1 cellular context compared by ENCODE assay signal in the genomic region with DNA sequence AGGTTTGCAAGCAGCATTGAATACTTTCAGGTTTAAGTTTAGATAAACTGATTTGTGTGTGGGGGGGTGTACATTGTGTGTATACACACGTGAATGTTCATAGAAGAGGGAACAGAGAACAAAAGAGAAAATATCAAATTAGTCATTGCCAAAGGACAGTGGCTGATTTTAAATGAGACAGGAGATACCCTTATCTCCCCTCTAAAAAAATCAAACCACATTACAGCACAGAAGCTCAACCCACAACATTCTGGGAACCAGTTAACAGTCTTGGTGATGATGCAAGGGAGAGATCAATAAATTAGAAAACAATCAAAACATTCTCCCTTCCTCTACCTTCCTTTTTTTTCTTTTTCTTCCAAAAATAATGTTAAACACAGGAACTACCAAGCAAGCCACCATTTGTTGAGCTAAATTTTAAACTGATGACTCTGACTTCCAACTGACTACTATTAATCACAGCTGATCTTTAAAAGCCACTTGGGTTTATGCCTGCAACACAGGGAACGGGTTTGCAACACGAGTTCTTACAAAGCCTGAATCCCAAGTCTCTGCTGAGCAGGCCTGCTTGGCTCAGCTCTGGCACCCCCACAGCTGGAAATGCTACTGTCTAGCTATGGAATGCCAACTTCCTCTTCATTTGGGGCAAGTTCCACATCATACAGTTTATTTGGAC.
TF ChIP-seq lines count a peak whose summit lies in the region.

No MANE protein-coding gene starts in this region.

TF ChIP-seq in IMR-90, 13 proteins besides CTCF, POLR2A, EP300 and RAD21 (continued from another document):
- TF ChIP-seq, protein P1, sequence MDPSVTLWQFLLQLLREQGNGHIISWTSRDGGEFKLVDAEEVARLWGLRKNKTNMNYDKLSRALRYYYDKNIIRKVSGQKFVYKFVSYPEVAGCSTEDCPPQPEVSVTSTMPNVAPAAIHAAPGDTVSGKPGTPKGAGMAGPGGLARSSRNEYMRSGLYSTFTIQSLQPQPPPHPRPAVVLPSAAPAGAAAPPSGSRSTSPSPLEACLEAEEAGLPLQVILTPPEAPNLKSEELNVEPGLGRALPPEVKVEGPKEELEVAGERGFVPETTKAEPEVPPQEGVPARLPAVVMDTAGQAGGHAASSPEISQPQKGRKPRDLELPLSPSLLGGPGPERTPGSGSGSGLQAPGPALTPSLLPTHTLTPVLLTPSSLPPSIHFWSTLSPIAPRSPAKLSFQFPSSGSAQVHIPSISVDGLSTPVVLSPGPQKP (IDR thresholded peaks at IDR 0.05; ENCODE audit: borderline replicate concordance, low read depth, low read length), result no peak
